ENCODE assay signal across 1 cellular context in genomic region chr7:17016402-17017010, GRCh38.
A peak's percentile ranks its signal among the peaks of the same experiment; 100 is the strongest.
TF ChIP-seq lines count a peak whose summit lies in the region.

No MANE protein-coding gene starts in this region.

TF ChIP-seq in HepG2, 621 proteins besides CTCF, POLR2A, EP300 and RAD21 (continued from another document):
- TF ChIP-seq NFIC (IDR thresholded peaks at IDR 0.05; ENCODE audit: low read length): peak; percentile 75; the same call in 1 of the 2 replicates
- TF ChIP-seq TARDBP (CRISPR knock-in tag; IDR thresholded peaks at IDR 0.05): 0 out of 2 replicates have a peak, but pooled peaks have one; percentile 17
- no peak for TF ChIP-seq SIN3A (IDR thresholded peaks at IDR 0.05; ENCODE audit: borderline replicate concordance, low read depth, low read length)
- TF ChIP-seq NCOA2 (CRISPR knock-in tag; IDR thresholded peaks at IDR 0.05): peak; percentile 97
- no peak for TF ChIP-seq CSRNP2 (CRISPR knock-in tag; conservative IDR thresholded peaks at IDR 0.05; ENCODE audit: low read depth)
- no peak for TF ChIP-seq ZNF326 (CRISPR knock-in tag; IDR thresholded peaks at IDR 0.05; ENCODE audit: borderline replicate concordance)
- TF ChIP-seq RFX3 (CRISPR knock-in tag; IDR thresholded peaks at IDR 0.05): no peak
- TF ChIP-seq ZMYM4 (CRISPR knock-in tag; IDR thresholded peaks at IDR 0.05): 0 out of 2 replicates have a peak, but pooled peaks have one; percentile 46
- no peak for TF ChIP-seq KDM5B (CRISPR knock-in tag; IDR thresholded peaks at IDR 0.05; ENCODE audit: borderline replicate concordance)
- no peak for TF ChIP-seq ATF3 (CRISPR knock-in tag; IDR thresholded peaks at IDR 0.05)
- no peak for TF ChIP-seq TRIM24 (CRISPR knock-in tag; IDR thresholded peaks at IDR 0.05)
- TF ChIP-seq SIX4 (CRISPR knock-in tag; IDR thresholded peaks at IDR 0.05): peak; percentile 84
- TF ChIP-seq SOX5 (CRISPR knock-in tag; IDR thresholded peaks at IDR 0.05; ENCODE audit: borderline replicate concordance): peak; percentile 75
- peak; percentile 80 for TF ChIP-seq FOXJ3 (CRISPR knock-in tag; IDR thresholded peaks at IDR 0.05; ENCODE audit: borderline replicate concordance)
- 0 out of 2 replicates have a peak, but pooled peaks have one; percentile 33 for TF ChIP-seq ATF2 (CRISPR knock-in tag; IDR thresholded peaks at IDR 0.05)
- no peak for TF ChIP-seq PAF1 (CRISPR knock-in tag; IDR thresholded peaks at IDR 0.05)
- TF ChIP-seq MIER3 (CRISPR knock-in tag; IDR thresholded peaks at IDR 0.05; ENCODE audit: borderline replicate concordance): 0 out of 2 replicates have a peak, but pooled peaks have one; percentile 55
- peak; percentile 82 for TF ChIP-seq ZNF792 (CRISPR knock-in tag; IDR thresholded peaks at IDR 0.05)
- TF ChIP-seq YEATS2 (CRISPR knock-in tag; IDR thresholded peaks at IDR 0.05; ENCODE audit: borderline replicate concordance): peak; percentile 29; the same call in 1 of the 2 replicates
- peak; percentile 77 for TF ChIP-seq CREM (IDR thresholded peaks at IDR 0.05)
- TF ChIP-seq CREM (CRISPR knock-in tag; IDR thresholded peaks at IDR 0.05): no peak
- TF ChIP-seq SRF (IDR thresholded peaks at IDR 0.05; ENCODE audit: low read depth, low read length): 0 out of 2 replicates have a peak, but pooled peaks have one; percentile 7
- TF ChIP-seq ZNF570 (CRISPR knock-in tag; IDR thresholded peaks at IDR 0.05; ENCODE audit: borderline replicate concordance): no peak
- TF ChIP-seq MTF2 (CRISPR knock-in tag; IDR thresholded peaks at IDR 0.05; ENCODE audit: borderline replicate concordance): no peak
- TF ChIP-seq CAMTA2 (CRISPR knock-in tag; IDR thresholded peaks at IDR 0.05; ENCODE audit: borderline replicate concordance): no peak
- no peak for TF ChIP-seq ZNF740 (CRISPR knock-in tag; IDR thresholded peaks at IDR 0.05)
- no peak for TF ChIP-seq ZNF256 (CRISPR knock-in tag; conservative IDR thresholded peaks at IDR 0.05)
- TF ChIP-seq, protein P1, sequence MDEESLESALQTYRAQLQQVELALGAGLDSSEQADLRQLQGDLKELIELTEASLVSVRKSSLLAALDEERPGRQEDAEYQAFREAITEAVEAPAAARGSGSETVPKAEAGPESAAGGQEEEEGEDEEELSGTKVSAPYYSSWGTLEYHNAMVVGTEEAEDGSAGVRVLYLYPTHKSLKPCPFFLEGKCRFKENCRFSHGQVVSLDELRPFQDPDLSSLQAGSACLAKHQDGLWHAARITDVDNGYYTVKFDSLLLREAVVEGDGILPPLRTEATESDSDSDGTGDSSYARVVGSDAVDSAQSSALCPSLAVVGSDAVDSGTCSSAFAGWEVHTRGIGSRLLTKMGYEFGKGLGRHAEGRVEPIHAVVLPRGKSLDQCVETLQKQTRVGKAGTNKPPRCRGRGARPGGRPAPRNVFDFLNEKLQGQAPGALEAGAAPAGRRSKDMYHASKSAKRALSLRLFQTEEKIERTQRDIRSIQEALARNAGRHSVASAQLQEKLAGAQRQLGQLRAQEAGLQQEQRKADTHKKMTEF (CRISPR knock-in tag; IDR thresholded peaks at IDR 0.05): peak; percentile 47
- TF ChIP-seq FOXA3 (CRISPR knock-in tag; IDR thresholded peaks at IDR 0.05): peak; percentile 62
- peak; percentile 91 for TF ChIP-seq GFI1 (CRISPR knock-in tag; IDR thresholded peaks at IDR 0.05; ENCODE audit: borderline replicate concordance)
- no peak for TF ChIP-seq ZBTB46 (CRISPR knock-in tag; IDR thresholded peaks at IDR 0.05; ENCODE audit: borderline replicate concordance)
- peak; percentile 46; the same call in 1 of the 2 replicates for TF ChIP-seq ETV5 (CRISPR knock-in tag; IDR thresholded peaks at IDR 0.05; ENCODE audit: borderline replicate concordance)
- peak; percentile 31; the same call in 1 of the 2 replicates for TF ChIP-seq NCOR1 (IDR thresholded peaks at IDR 0.05; ENCODE audit: borderline replicate concordance, low read length)
- peak; percentile 58; the same call in 1 of the 2 replicates for TF ChIP-seq MED1 (CRISPR knock-in tag; IDR thresholded peaks at IDR 0.05)
- peak; percentile 77; the same call in 1 of the 2 replicates for TF ChIP-seq MED13 (CRISPR knock-in tag; IDR thresholded peaks at IDR 0.05)
TF ChIP-seq in HepG2: peak in this region for 71.
